In genomic region chr14:38505221-38506095, GRCh38 we compare ENCODE assay signal across 1 cellular context.
TF ChIP-seq lines count a peak whose summit lies in the region.

No MANE protein-coding gene starts in this region.

TF ChIP-seq in HepG2, 621 proteins besides CTCF, POLR2A, EP300 and RAD21 (continued from another document):
- TF ChIP-seq ZBTB49 (CRISPR knock-in tag; IDR thresholded peaks at IDR 0.05; ENCODE audit: borderline replicate concordance) = no peak
- TF ChIP-seq MAFK (conservative IDR thresholded peaks at IDR 0.05 in 1 of 2, IDR thresholded peaks at IDR 0.05 in 1 of 2; ENCODE audit: low read length in 2 of 2) = 0 out of 4 replicates have a peak, but pooled peaks have one; percentile 15 to 16
- TF ChIP-seq KLF13 (CRISPR knock-in tag; IDR thresholded peaks at IDR 0.05) = no peak
- TF ChIP-seq IRF2 (CRISPR knock-in tag; IDR thresholded peaks at IDR 0.05) = no peak
- no peak for TF ChIP-seq ZC3H13 (CRISPR knock-in tag; IDR thresholded peaks at IDR 0.05)
- no peak for TF ChIP-seq ZNF766 (CRISPR knock-in tag; IDR thresholded peaks at IDR 0.05; ENCODE audit: borderline replicate concordance)
TF ChIP-seq in HepG2: peak in this region for 1.
